Comparison of ENCODE assay signal across 7 cellular contexts in the genomic region with DNA sequence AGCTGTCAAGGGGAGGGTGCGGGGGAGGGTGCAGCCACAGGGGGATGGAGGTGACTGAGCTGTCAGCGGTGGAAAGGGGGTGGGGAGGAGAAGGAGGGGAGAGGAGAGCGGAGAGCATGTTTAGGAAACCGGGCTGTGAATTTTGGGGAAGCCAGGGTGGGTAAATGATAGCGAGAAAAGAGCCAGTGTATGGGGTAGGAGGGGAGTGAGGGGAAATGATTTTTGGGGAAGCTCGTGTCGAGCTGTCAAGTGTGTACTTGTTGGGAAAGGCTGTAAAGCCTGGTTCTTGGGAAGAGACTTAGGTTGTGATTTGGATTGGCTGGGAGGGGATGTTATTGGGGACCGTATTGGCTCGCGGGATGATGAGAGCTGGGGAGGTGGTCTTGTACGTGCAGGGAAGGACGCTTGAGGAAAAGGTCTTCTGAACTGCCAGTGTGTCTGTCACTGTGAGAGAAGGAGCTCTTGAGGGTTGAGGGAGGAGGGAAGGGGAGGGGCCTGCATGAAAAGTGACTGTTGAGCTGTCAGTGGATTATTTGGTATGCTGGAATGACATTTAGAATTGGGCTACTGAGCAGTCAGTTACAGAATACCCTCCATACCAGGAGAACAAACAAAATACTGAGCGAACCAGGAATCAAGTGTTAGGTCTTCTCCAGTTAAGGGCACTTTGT. TPM values are rescaled to one million over a fixed set of nuclear protein-coding genes. Genes with fewer than 3 reads are reported as not detected.
A peak's percentile ranks its signal among the peaks of the same experiment; 100 is the strongest.
DNase-seq lines count a peak whose midpoint lies in the region; ATAC-seq, FAIRE-seq and TF ChIP-seq lines count a peak whose summit lies in the region.

No MANE protein-coding gene starts in this region.

- no peaks in the 10 kb centered on the region for H3K9me2 ChIP-seq in OCI-LY7 (ENCODE audit: insufficient read depth, low read length)

- peak overlapping the region; percentile 100 for H3K4me3 Mint-ChIP-seq in neural crest cell

- intact Hi-C loops in OCI-LY7 (cut with micrococcal nuclease; ENCODE audit: unreplicated experiment), result no loop called here
- intact Hi-C loops in tibial artery (cut with DNase I; ENCODE audit: low total_unique reads), result loop anchor here (5.0 to 10.0 kb wide), 3 partner anchors 99 to 1697 kb away; a partner anchor contains a TSS

- H3K79me2 ChIP-seq in OCI-LY7 (ENCODE audit: insufficient read depth, low read depth, low read length), result peaks cover 34% of the 10 kb centered on the region

- CTCF ChIA-PET in OCI-LY7 (lab: Charles Lee; ENCODE audit: unreplicated experiment), result interaction anchor here (0.6 to 1.1 kb wide), 4 partner anchors 25 to 103 kb away, joined by 3 to 4 read pairs (median 3); no protein-coding TSS in a partner anchor

- H2AFZ ChIP-seq in OCI-LY7 (ENCODE audit: low read length), result 0 out of 2 replicates have a peak overlapping the region, but pooled peaks have one; percentile 90

- H3K27ac ChIP-seq in OCI-LY7 (ENCODE audit: low read depth, low read length, poor library complexity, severe bottlenecking), result no peak overlapping the region
- peak overlapping the region; percentile 79 to 83 for H3K27ac ChIP-seq in tibial artery

- H4K20me1 ChIP-seq in OCI-LY7 (ENCODE audit: insufficient read depth, low read length), result 0 out of 2 replicates have a peak, but pooled peaks cover 10% of the 10 kb centered on the region

- H3K36me3 ChIP-seq in OCI-LY7 (ENCODE audit: insufficient read depth, low read length) (no peaks in the 10 kb centered on the region), tibial artery (no peaks in the 10 kb centered on the region)

- peak; percentile 49 for DNase-seq in GM12891 (ENCODE audit: insufficient read length, low spot score)
- DNase-seq in OCI-LY7 (ENCODE audit: low spot score), result peak; percentile 56
- DNase-seq in activated effector memory CD4-positive, alpha-beta T cell treated with Interleukin-2 at 50 U/mL for 16 hours, result peak; percentile 15
- peak; percentile 39 to 64 for DNase-seq in foreskin fibroblast
- DNase-seq in neural crest cell (ENCODE audit: low read depth, low spot score), result peak; percentile 14
- peak; percentile 52 to 79 for DNase-seq in tibial artery

- H3K4me1 Mint-ChIP-seq in neural crest cell, result peaks cover 40% of the 10 kb centered on the region

- TF ChIP-seq CTCF in OCI-LY7 (conservative IDR thresholded peaks at IDR 0.05; ENCODE audit: low read length), result no peak
- TF ChIP-seq CTCF in foreskin fibroblast (IDR thresholded peaks at IDR 0.05; ENCODE audit: low read depth, low read length), result no peak
- TF ChIP-seq CTCF in neural crest cell (conservative IDR thresholded peaks at IDR 0.05), result no peak
- TF ChIP-seq CTCF in tibial artery (IDR thresholded peaks at IDR 0.05), result no peak

- FAIRE-seq in GM12891 (lab: Jason Lieb, UNC), result peak; percentile 66

- TF ChIP-seq POLR2A in GM12891 (IDR thresholded peaks at IDR 0.05; ENCODE audit: low read depth, low read length), result no peak

- POLR2A ChIA-PET in OCI-LY7 (lab: Charles Lee), result interaction anchor here (0.6 to 1.5 kb wide), 10 partner anchors 10 to 124 kb away, joined by 3 to 8 read pairs (median 4); no protein-coding TSS in a partner anchor

- H3K36me3 Mint-ChIP-seq in neural crest cell (ENCODE audit: low read depth), result peaks cover 3% of the 10 kb centered on the region

- BruUV-seq in OCI-LY7 (replicated peaks; lab: Mats Ljungman, UMichigan), result no TSS peak

- H3K27me3 ChIP-seq in tibial artery, result no peaks in the 10 kb centered on the region

- H3K4me3 ChIP-seq in OCI-LY7 (ENCODE audit: low read depth, low read length, poor library complexity, severe bottlenecking) (peak overlapping the region; percentile 74), foreskin fibroblast (ENCODE audit: low read depth in 1 of 2, low read length in 2 of 2) (peak overlapping the region; percentile 72 to 84), tibial artery (peak overlapping the region; percentile 74 to 75)

- peak; percentile 24 for ATAC-seq in HG03108 (IDR thresholded peaks at IDR 0.05; ENCODE audit: unreplicated experiment)

- H3K27ac Mint-ChIP-seq in neural crest cell (ENCODE audit: unreplicated experiment), result peak overlapping the region; percentile 95

- H3K27me3 Mint-ChIP-seq in neural crest cell (ENCODE audit: low read depth), result no peaks in the 10 kb centered on the region

- peak overlapping the region; percentile 93 for H3K4me2 ChIP-seq in OCI-LY7 (ENCODE audit: low read length)

- no peaks in the 10 kb centered on the region for H3K9me3 ChIP-seq in OCI-LY7 (ENCODE audit: low read length)
- no peaks in the 10 kb centered on the region for H3K9me3 ChIP-seq in tibial artery

- H3K4me1 ChIP-seq in OCI-LY7 (ENCODE audit: insufficient read depth, low read length, poor library complexity, severe bottlenecking) (peaks cover 25% of the 10 kb centered on the region), tibial artery (peaks cover 0 to 66% (median 42%) of the 10 kb centered on the region in 4 donors)

- no peaks in the 10 kb centered on the region for H3K9me3 Mint-ChIP-seq in neural crest cell

TF ChIP-seq in GM12891, 5 proteins besides CTCF, POLR2A, EP300 and RAD21:
- TF ChIP-seq POLR2AphosphoS5 (IDR thresholded peaks at IDR 0.05; ENCODE audit: low read depth, low read length), result no peak
- TF ChIP-seq POU2F2 (IDR thresholded peaks at IDR 0.05; ENCODE audit: low read depth, low read length), result no peak
- TF ChIP-seq TAF1 (IDR thresholded peaks at IDR 0.05; ENCODE audit: low read depth, low read length), result no peak
- TF ChIP-seq SPI1 (IDR thresholded peaks at IDR 0.05; ENCODE audit: low read depth, low read length), result no peak
- no peak for TF ChIP-seq PAX5 (IDR thresholded peaks at IDR 0.05; ENCODE audit: insufficient read depth, low read length, severe bottlenecking)
TF ChIP-seq in GM12891: peak in this region for 0.

RNA-seq across cellular contexts. Expression of a gene that starts 1.0 kb away (rescaled TPM):
- 5.0 TPM for polyA plus RNA-seq in GM12891 (2012; ENCODE audit: low read depth, missing spikeins)
- 11.6 TPM in 2 replicates for total RNA-seq in OCI-LY7 (2014; rRNA removed; shearing (Covaris generic))
- total RNA-seq in OCI-LY7 (2022) (21.0 and 26.0 TPM in 2 replicates), neural crest cell (29.5 and 30.2 TPM in 2 replicates)

RNA-seq across cellular contexts. Expression of a gene that starts 3.6 kb away (rescaled TPM):
- polyA plus RNA-seq in GM12891 (2012; ENCODE audit: low read depth, missing spikeins), result 79.1 TPM
- total RNA-seq in OCI-LY7 (2014; rRNA removed; shearing (Covaris generic)), result 52.3 and 56.7 TPM in 2 replicates
- total RNA-seq in OCI-LY7 (2022) (82.2 and 87.3 TPM in 2 replicates), neural crest cell (55.1 and 55.7 TPM in 2 replicates)

RNA-seq across cellular contexts. Expression of a gene that starts 29.6 kb away (rescaled TPM):
- polyA plus RNA-seq in GM12891 (2012; ENCODE audit: low read depth, missing spikeins), result 86.9 TPM
- 126 and 162 TPM in 2 replicates for total RNA-seq in OCI-LY7 (2014; rRNA removed; shearing (Covaris generic))
- 161 and 173 TPM in 2 replicates for total RNA-seq in OCI-LY7 (2022)
- 183 and 187 TPM in 2 replicates for total RNA-seq in neural crest cell

Comparison
In these comparisons a context has a peak if more than half of its experiments do, and no peak if none do; other contexts are left out.
1. DNase-seq: peak in every context shown above with its lines; median percentile 66 in tibial artery; 56 in OCI-LY7; 52 in foreskin fibroblast; 49 in GM12891; 15 in activated effector memory CD4-positive, alpha-beta T cell treated with Interleukin-2 at 50 U/mL for 16 hours; 14 in neural crest cell.